19 cellular contexts compared by ENCODE assay signal in the genomic region with DNA sequence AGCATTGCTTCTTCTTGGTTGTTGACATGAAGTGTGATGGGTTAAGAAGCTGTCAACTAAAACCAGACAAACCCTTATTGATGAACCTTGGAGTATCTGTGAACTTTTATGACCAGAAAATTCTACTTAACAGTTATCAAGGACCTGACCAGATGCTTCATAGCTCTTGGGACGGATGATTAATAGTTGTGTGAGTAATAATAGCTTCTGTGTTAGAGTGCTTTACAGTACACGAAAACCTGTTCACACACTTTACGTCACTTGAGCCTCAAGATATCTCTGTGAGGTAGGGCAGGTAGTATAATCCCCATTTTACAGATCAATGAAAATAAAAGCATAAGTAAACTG. TPM values are rescaled to one million over a fixed set of nuclear protein-coding genes. Genes with fewer than 3 reads are reported as not detected.
DNase-seq lines count a peak whose midpoint lies in the region; ATAC-seq, FAIRE-seq and TF ChIP-seq lines count a peak whose summit lies in the region.
"Had no signal": no experiment of that assay in that cellular context is flagged by ENCODE, and none has a peak within 500 bp of the region (broad histone marks: within the 10 kb centered on the region; RNA-seq: fewer than 3 reads in every experiment).

No MANE protein-coding gene starts in this region.

- H3K36me3 Mint-ChIP-seq in brain, result no peaks in the 10 kb centered on the region
- H3K36me3 Mint-ChIP-seq in activated T-cell treated with anti-CD3 and anti-CD28 coated beads, Interleukin-2, amount 50 U/mL, for 24 hours (ENCODE audit: low read depth), result no peaks in the 10 kb centered on the region
- H3K36me3 Mint-ChIP-seq in naive thymus-derived CD4-positive, alpha-beta T cell, result no peaks in the 10 kb centered on the region
- H3K36me3 Mint-ChIP-seq: CD4-positive, alpha-beta memory T cell had no signal

- H3K9me3 Mint-ChIP-seq in brain, result peaks cover 0 to 16% (median 5%) of the 10 kb centered on the region in 5 experiments
- no peaks in the 10 kb centered on the region for H3K9me3 Mint-ChIP-seq in activated T-cell treated with anti-CD3 and anti-CD28 coated beads, Interleukin-2, amount 50 U/mL, for 24 hours
- H3K9me3 Mint-ChIP-seq in naive thymus-derived CD4-positive, alpha-beta T cell, result no peaks in the 10 kb centered on the region
- H3K9me3 Mint-ChIP-seq: CD4-positive, alpha-beta memory T cell; GM23338 had no signal

- CTCF ChIA-PET in naive thymus-derived CD4-positive, alpha-beta T cell (lab: Charles Lee), result no interaction called here

- peak overlapping the region; percentile 77 to 96 (median 86) for H3K27ac Mint-ChIP-seq in brain
- H3K27ac Mint-ChIP-seq in activated T-cell treated with anti-CD3 and anti-CD28 coated beads, Interleukin-2, amount 50 U/mL, for 24 hours, result no peak overlapping the region
- no peak overlapping the region for H3K27ac Mint-ChIP-seq in naive thymus-derived CD4-positive, alpha-beta T cell
- H3K27ac Mint-ChIP-seq: CD4-positive, alpha-beta memory T cell; GM23338 had no signal

- TF ChIP-seq CTCF in D721Med (IDR thresholded peaks at IDR 0.05; ENCODE audit: insufficient read depth, missing control alignments) (no peak), brain (conservative IDR thresholded peaks at IDR 0.05) (no peak), left lung (IDR thresholded peaks at IDR 0.05) (no peak)

- H3K36me3 ChIP-seq in left lung, result no peaks in the 10 kb centered on the region
- H3K36me3 ChIP-seq in naive thymus-derived CD4-positive, alpha-beta T cell (ENCODE audit: control insufficient read depth in 2 of 3, insufficient read depth in 3 of 3, low read length in 3 of 3), result no peaks in the 10 kb centered on the region
- H3K36me3 ChIP-seq: MG63, right lobe of liver had no signal

- H3K4me1 ChIP-seq in left lung, result no peaks in the 10 kb centered on the region
- H3K4me1 ChIP-seq in naive thymus-derived CD4-positive, alpha-beta T cell (ENCODE audit: control insufficient read depth in 2 of 2, insufficient read depth in 2 of 2, low read length in 2 of 2), result no peaks in the 10 kb centered on the region
- H3K4me1 ChIP-seq: right lobe of liver had no signal

- peak overlapping the region in 3 of 5 experiments; percentile 4 to 49 (median 49) for H3K4me3 Mint-ChIP-seq in brain
- no peak overlapping the region for H3K4me3 Mint-ChIP-seq in activated T-cell treated with anti-CD3 and anti-CD28 coated beads, Interleukin-2, amount 50 U/mL, for 24 hours
- H3K4me3 Mint-ChIP-seq in naive thymus-derived CD4-positive, alpha-beta T cell, result no peak overlapping the region
- H3K4me3 Mint-ChIP-seq: CD4-positive, alpha-beta memory T cell; GM23338 had no signal

- peaks cover 47% of the 10 kb centered on the region for H3K4me1 Mint-ChIP-seq in brain
- no peaks in the 10 kb centered on the region for H3K4me1 Mint-ChIP-seq in activated T-cell treated with anti-CD3 and anti-CD28 coated beads, Interleukin-2, amount 50 U/mL, for 24 hours (ENCODE audit: low read depth)
- no peaks in the 10 kb centered on the region for H3K4me1 Mint-ChIP-seq in naive thymus-derived CD4-positive, alpha-beta T cell
- H3K4me1 Mint-ChIP-seq: CD4-positive, alpha-beta memory T cell had no signal

- no peak overlapping the region for H3K27ac ChIP-seq in left lung
- no peak overlapping the region for H3K27ac ChIP-seq in naive thymus-derived CD4-positive, alpha-beta T cell (ENCODE audit: low read depth, low read length)
- H3K27ac ChIP-seq: right lobe of liver had no signal

- no peaks in the 10 kb centered on the region for H3K9me3 ChIP-seq in left lung
- no peaks in the 10 kb centered on the region for H3K9me3 ChIP-seq in naive thymus-derived CD4-positive, alpha-beta T cell (ENCODE audit: control insufficient read depth in 2 of 3, low read length in 3 of 3)
- H3K9me3 ChIP-seq: MG63, right lobe of liver had no signal

- peak; percentile 99 for FAIRE-seq in D721Med (lab: Jason Lieb, UNC)
- FAIRE-seq: HepG2, RCC 7860 had no signal

- peaks cover 2% of the 10 kb centered on the region for H3K27me3 Mint-ChIP-seq in brain
- H3K27me3 Mint-ChIP-seq in activated T-cell treated with anti-CD3 and anti-CD28 coated beads, Interleukin-2, amount 50 U/mL, for 24 hours, result peaks cover 7% of the 10 kb centered on the region
- peaks cover 0 to 11% (median 9%) of the 10 kb centered on the region in 5 donors for H3K27me3 Mint-ChIP-seq in naive thymus-derived CD4-positive, alpha-beta T cell

- peak; percentile 38 for ATAC-seq in left lung
- ATAC-seq in naive thymus-derived CD4-positive, alpha-beta T cell, result no peak
- ATAC-seq: GM23338; HepG2; left ventricle myocardium superior; right lobe of liver; stimulated activated naive CD8-positive, alpha-beta T cell treated with anti-CD3 and anti-CD28 coated beads, Interleukin-15, Interleukin-2, amounts not matched to agents 100 U/mL and 50 U/mL, for 24 hours had no signal

- no peak overlapping the region for H3K4me3 ChIP-seq in left lung
- no peak overlapping the region for H3K4me3 ChIP-seq in naive thymus-derived CD4-positive, alpha-beta T cell (ENCODE audit: low read length)
- H3K4me3 ChIP-seq: GM23338, MG63, right lobe of liver had no signal

- no peaks in the 10 kb centered on the region for H3K27me3 ChIP-seq in left lung
- no peaks in the 10 kb centered on the region for H3K27me3 ChIP-seq in naive thymus-derived CD4-positive, alpha-beta T cell (ENCODE audit: control insufficient read depth in 2 of 2, insufficient read depth in 2 of 2, low read length in 2 of 2)
- H3K27me3 ChIP-seq: MG63, right lobe of liver had no signal

- POLR2A ChIA-PET in naive thymus-derived CD4-positive, alpha-beta T cell (lab: Charles Lee), result no interaction called here

- intact Hi-C loops in left lung (cut with DNase I), result no loop called here
- intact Hi-C loops in naive thymus-derived CD4-positive, alpha-beta T cell (cut with micrococcal nuclease), result no loop called here

- DNase-seq in D721Med (ENCODE audit: insufficient read length, low spot score) (no peak), M059J (ENCODE audit: low read depth) (peak; percentile 33), left lung (no peak), hippocampal formation (lab: John Stamatoyannopoulos, UW) (no peak), NCI-H1930 (lab: John Stamatoyannopoulos, UW) (no peak)
- DNase-seq in activated T-cell treated with anti-CD3 and anti-CD28 coated beads, Interleukin-2, amount 50 U/mL, for 24 hours, result no peak
- DNase-seq in naive thymus-derived CD4-positive, alpha-beta T cell, result no peak
- DNase-seq: activated CD4-positive, alpha-beta T cell treated with anti-CD3 and anti-CD28 coated beads for 4 hours; CD4-positive, alpha-beta memory T cell; effector memory CD4-positive, alpha-beta T cell; left ventricle myocardium superior; MG63; NCI-H748 treated with DMSO at 0.1 percent for 48 hours; right lobe of liver; stimulated activated naive CD8-positive, alpha-beta T cell treated with anti-CD3 and anti-CD28 coated beads, Interleukin-15, Interleukin-2, amounts not matched to agents 100 U/mL and 50 U/mL, for 24 hours had no signal

RNA-seq across cellular contexts. Expression of gene PGRMC2, which starts 58.2 kb away (rescaled TPM):
- total RNA-seq in M059J (2014; rRNA removed; shearing (Covaris generic)), result 17.5 and 28.2 TPM in 2 replicates
- polyA plus RNA-seq in brain (ENCODE audit: insufficient read depth, low read depth, low replicate concordance), result 35.9 TPM
- total RNA-seq in left lung, result 10 to 100 TPM; 59.7 to 77.3 TPM
- 10 to 100 TPM; 35.3 to 65.6 (median 49.2) TPM for total RNA-seq in naive thymus-derived CD4-positive, alpha-beta T cell
- 10 to 100 TPM; 17.4 to 23.7 TPM for polyA plus RNA-seq in naive thymus-derived CD4-positive, alpha-beta T cell

Comparison
In these comparisons a context has a peak if more than half of its experiments do, and no peak if none do; other contexts are left out.
1. H3K27ac Mint-ChIP-seq: peak in brain (5 of 5); none in activated T-cell treated with anti-CD3 and anti-CD28 coated beads, Interleukin-2, amount 50 U/mL, for 24 hours (single experiment) and naive thymus-derived CD4-positive, alpha-beta T cell (0 of 9).
2. H3K4me3 Mint-ChIP-seq: peak in brain (3 of 5); none in activated T-cell treated with anti-CD3 and anti-CD28 coated beads, Interleukin-2, amount 50 U/mL, for 24 hours (single experiment) and naive thymus-derived CD4-positive, alpha-beta T cell (0 of 10).